ENCODE assay signal across 9 cellular contexts in genomic region chr3:184175506-184175905, GRCh38. TPM values are rescaled to one million over a fixed set of nuclear protein-coding genes. Genes with fewer than 3 reads are reported as not detected.
A peak's percentile ranks its signal among the peaks of the same experiment; 100 is the strongest.
DNase-seq lines count a peak whose midpoint lies in the region; ATAC-seq and TF ChIP-seq lines count a peak whose summit lies in the region.
"Had no signal": no experiment of that assay in that cellular context is flagged by ENCODE, and none has a peak within 500 bp of the region (broad histone marks: within the 10 kb centered on the region; RNA-seq: fewer than 3 reads in every experiment).

No MANE protein-coding gene starts in this region.

- DNase-seq in T-cell (no peak), fibroblast of villous mesenchyme (ENCODE audit: low read depth) (no peak), retinal pigment epithelial cell (ENCODE audit: low read depth) (no peak), KG1 (lab: John Stamatoyannopoulos, UW) (no peak), DMS 273 treated with DMSO at 0.1 percent for 48 hours (lab: John Stamatoyannopoulos, UW) (no peak), NCI-H187 (lab: John Stamatoyannopoulos, UW) (no peak)
- no peak for DNase-seq in effector CD8-positive, alpha-beta T cell (lab: John Stamatoyannopoulos, UW)

- peaks cover 33 to 44% (median 33%) of the 10 kb centered on the region in 3 donors for H3K4me1 Mint-ChIP-seq in T-cell

- peaks cover 30% of the 10 kb centered on the region for H3K36me3 Mint-ChIP-seq in T-cell

- CTCF ChIA-PET in T-cell (lab: Charles Lee), result interaction anchor here (0.6 to 1.5 kb wide), 3 partner anchors 10 to 280 kb away, joined by 4 to 5 read pairs (median 5); partner anchors contain the start of gene ABCF3 (in 1 of the 2)

- peak overlapping the region; percentile 78 for H3K4me3 ChIP-seq in GM12875 (ENCODE audit: low read depth, low read length)
- peak overlapping the region; percentile 90 for H3K4me3 ChIP-seq in fibroblast of villous mesenchyme (ENCODE audit: low read depth, low read length)
- peak overlapping the region; percentile 76 for H3K4me3 ChIP-seq in retinal pigment epithelial cell (ENCODE audit: low read length)

- H3K4me3 Mint-ChIP-seq in T-cell, result peak overlapping the region; percentile 89 to 98 (median 97)

- no peak for TF ChIP-seq CTCF in GM12875 (IDR thresholded peaks at IDR 0.05; ENCODE audit: borderline replicate concordance, insufficient read depth, low read depth, low read length)
- no peak for TF ChIP-seq CTCF in fibroblast of villous mesenchyme (IDR thresholded peaks at IDR 0.05; ENCODE audit: insufficient read depth, low read depth, low read length)
- TF ChIP-seq CTCF in retinal pigment epithelial cell (conservative IDR thresholded peaks at IDR 0.05; ENCODE audit: low read depth, low read length), result no peak

- POLR2A ChIA-PET in T-cell (lab: Charles Lee), result interaction anchor here in 1 of 2 donors (0.6 kb wide), 1 partner anchor 72 kb away, joined by 3 read pairs; no protein-coding TSS in a partner anchor

- no peaks in the 10 kb centered on the region for H3K27me3 Mint-ChIP-seq in T-cell

- H3K27ac Mint-ChIP-seq in T-cell, result peak overlapping the region; percentile 81 to 84

- H3K9me3 Mint-ChIP-seq in T-cell, result no peaks in the 10 kb centered on the region

- no peak for ATAC-seq in T-cell (replicated peaks in 1 of 4)

RNA-seq across cellular contexts. Expression of gene AP2M1, which starts 0.9 kb away (rescaled TPM):
- total RNA-seq in T-cell, result 100 to 1,000 TPM; 124 to 196 (median 188) TPM
- 375 and 469 TPM in 2 replicates for total RNA-seq in fibroblast of villous mesenchyme

RNA-seq across cellular contexts. Expression of gene ABCF3, which starts 10.5 kb away (rescaled TPM):
- total RNA-seq in T-cell, result 100 to 1,000 TPM; 112 to 145 (median 125) TPM
- total RNA-seq in fibroblast of villous mesenchyme, result 33.5 and 51.0 TPM in 2 replicates

RNA-seq across cellular contexts. Expression of gene DVL3, which starts 20.3 kb away (rescaled TPM):
- total RNA-seq in T-cell, result 10 to 100 TPM; 33.8 to 60.2 (median 51.2) TPM
- 39.3 and 46.1 TPM in 2 replicates for total RNA-seq in fibroblast of villous mesenchyme

RNA-seq across cellular contexts. Expression of gene EIF2B5, which starts 40.3 kb away (rescaled TPM):
- total RNA-seq in T-cell (10 to 100 TPM; 57.8 to 74.3 (median 72.3) TPM), fibroblast of villous mesenchyme (28.0 and 30.7 TPM in 2 replicates)

RNA-seq across cellular contexts. Expression of gene VWA5B2, which starts 53.9 kb away (rescaled TPM):
- under 1 TPM in 3 of 5 donors, not detected in 2; 0.10 to 0.23 (median 0.16) TPM for total RNA-seq in T-cell
- not detected in 2 replicates for total RNA-seq in fibroblast of villous mesenchyme
- total RNA-seq: HT1080 had no signal
